26 cellular contexts compared by ENCODE assay signal in genomic region chr1:83827731-83828130, GRCh38.
"Had no signal": no experiment of that assay in that cellular context is flagged by ENCODE, and none has a peak within 500 bp of the region (broad histone marks: within the 10 kb centered on the region; RNA-seq: fewer than 3 reads in every experiment).

No MANE protein-coding gene starts in this region.

- ATAC-seq: pancreas; stimulated activated memory B cell treated with anti-CD40 and anti-IgM and Interleukin-4, amounts not matched to agents 10 μg/mL and 1 μg/mL and 100 μg/mL, for 72 hours; stimulated activated naive CD8-positive, alpha-beta T cell treated with anti-CD3 and anti-CD28 coated beads, Interleukin-15, amount 100 ng/mL, for 72 hours; T-helper 17 cell; WTC11 had no signal

- H3K9me3 ChIP-seq: esophagus squamous epithelium, pancreas, prostate gland, thyroid gland had no signal

- H3K27me3 ChIP-seq: esophagus squamous epithelium, pancreas, thyroid gland had no signal

- DNase-seq: activated CD4-positive, alpha-beta memory T cell treated with anti-CD3 and anti-CD28 coated beads, Interleukin-2, amount 10 ng/mL, durations not matched to agents 7 days and 5 days; activated CD4-positive, alpha-beta T cell treated with anti-CD3 and anti-CD28 coated beads for 1 hour; activated CD4-positive, alpha-beta T cell treated with anti-CD3 and anti-CD28 coated beads, Interleukin-2, amount 10 ng/mL, durations not matched to agents 7 days and 5 days; activated CD8-positive, alpha-beta memory T cell treated with anti-CD3 and anti-CD28 coated beads, Interleukin-2, amount 50 U/mL, for 48 hours; activated T-cell treated with anti-CD3 and anti-CD28 coated beads, Interleukin-2, amount 50 U/mL, for 48 hours; dermis blood vessel endothelial cell; effector CD4-positive, alpha-beta T cell; esophagus squamous epithelium; foreskin melanocyte; mammary epithelial cell; naive B cell; nucleus accumbens; pancreas; retina; stimulated activated CD4-positive, alpha-beta T cell treated with anti-CD3 and anti-CD28 coated beads, Interleukin-1b, Interleukin-23, amount 100 ng/mL, for 48 hours; stimulated activated CD4-positive, alpha-beta T cell treated with anti-CD3 and anti-CD28 coated beads, Interleukin-4, amount 100 ng/mL, for 4 hours; stimulated activated CD8-positive, alpha-beta memory T cell treated with anti-CD3 and anti-CD28 coated beads, Interleukin-4, amount 100 ng/mL, for 48 hours; stimulated activated naive CD8-positive, alpha-beta T cell treated with anti-CD3 and anti-CD28 coated beads, Interleukin-15, amount 100 ng/mL, for 72 hours; substantia nigra; T-helper 17 cell; T1000; thyroid gland had no signal

- H3K36me3 ChIP-seq: esophagus squamous epithelium, pancreas, prostate gland, thyroid gland had no signal

- H3K4me3 ChIP-seq: esophagus squamous epithelium, pancreas, prostate gland, smooth muscle cell, thyroid gland had no signal

- H3K27ac ChIP-seq: esophagus squamous epithelium, pancreas, prostate gland, thyroid gland had no signal

- H3K4me1 ChIP-seq: pancreas, prostate gland had no signal
